In genomic region chr11:112087212-112087611, GRCh38 we compare ENCODE assay signal across 8 cellular contexts. TPM values are rescaled to one million over a fixed set of nuclear protein-coding genes. Genes with fewer than 3 reads are reported as not detected.
DNase-seq lines count a peak whose midpoint lies in the region; TF ChIP-seq lines count a peak whose summit lies in the region.

No MANE protein-coding gene starts in this region.

- no peaks in the 10 kb centered on the region for H3K9me3 Mint-ChIP-seq in osteocyte (ENCODE audit: unreplicated experiment)

- peak overlapping the region; percentile 83 to 87 for H3K27ac ChIP-seq in esophagus (ENCODE audit: low read depth in 2 of 2, low read length in 1 of 2)

- H3K4me1 ChIP-seq in esophagus (ENCODE audit: control insufficient read depth in 2 of 2, insufficient read depth in 2 of 2, low read length in 1 of 2) = peaks cover 0 to 3% of the 10 kb centered on the region in 2 donors

- H3K27me3 Mint-ChIP-seq in osteocyte (ENCODE audit: unreplicated experiment) = no peaks in the 10 kb centered on the region

- no peak for TF ChIP-seq CTCF in GM12865 (IDR thresholded peaks at IDR 0.05; ENCODE audit: insufficient read depth, low read depth, low read length, missing control alignments)
- TF ChIP-seq CTCF in osteocyte (IDR thresholded peaks at IDR 0.05) = no peak

- peak overlapping the region; percentile 99 for H3K4me3 Mint-ChIP-seq in osteocyte (ENCODE audit: unreplicated experiment)

- peak overlapping the region; percentile 96 for H3K27ac Mint-ChIP-seq in osteocyte (ENCODE audit: unreplicated experiment)

- 16 to 17% methylated on average over 10 of the region's 10 CpGs for WGBS in esophagus, 2 donors

- peaks cover 56% of the 10 kb centered on the region for H3K36me3 Mint-ChIP-seq in osteocyte (ENCODE audit: unreplicated experiment)

- H3K4me1 Mint-ChIP-seq in osteocyte (ENCODE audit: unreplicated experiment) = peaks cover 41% of the 10 kb centered on the region

- peaks cover 6 to 7% of the 10 kb centered on the region in 2 donors for H3K36me3 ChIP-seq in esophagus (ENCODE audit: control insufficient read depth in 2 of 2, insufficient read depth in 2 of 2, low read length in 1 of 2)

- H3K4me3 ChIP-seq in GM12865 (ENCODE audit: low read depth, low read length) (peak overlapping the region; percentile 86), esophagus (ENCODE audit: low read depth in 1 of 2, low read length in 2 of 2) (peak overlapping the region; percentile 84 to 100)

- H3K9me3 ChIP-seq in esophagus (ENCODE audit: control insufficient read depth in 2 of 2, insufficient read depth in 1 of 2, low read depth in 1 of 2, low read length in 1 of 2) = no peaks in the 10 kb centered on the region

- H3K27me3 ChIP-seq in esophagus (ENCODE audit: control insufficient read depth in 1 of 2, insufficient read depth in 2 of 2, low read length in 2 of 2) = no peaks in the 10 kb centered on the region

- DNase-seq in GM12865 (ENCODE audit: low read depth) = peak; percentile 11
- peak; percentile 44 for DNase-seq in RKO (ENCODE audit: low spot score)
- DNase-seq in osteocyte (ENCODE audit: extremely low spot score, unreplicated experiment) = no peak
- DNase-seq in NCI-H226 = no peak
- no peak for DNase-seq in DMS 273 (lab: John Stamatoyannopoulos, UW; ENCODE audit: unreplicated experiment)
- DNase-seq in NCI-H510A treated with DMSO at 0.1 percent for 48 hours (lab: John Stamatoyannopoulos, UW) = no peak
- no peak for DNase-seq in cerebellar nuclear complex (lab: John Stamatoyannopoulos, UW)

RNA-seq across cellular contexts. Expression of gene SDHD, which starts 0.5 kb away (rescaled TPM):
- 100 to 1,000 TPM; 148 to 150 TPM for polyA plus RNA-seq in esophagus
- 71.6 and 82.0 TPM in 2 replicates for total RNA-seq in osteocyte

RNA-seq across cellular contexts. Expression of gene TIMM8B, which starts 0.7 kb away (rescaled TPM):
- 100 to 1,000 TPM; 158 to 165 TPM for polyA plus RNA-seq in esophagus
- total RNA-seq in osteocyte = 59.4 and 64.0 TPM in 2 replicates

RNA-seq across cellular contexts. Expression of gene NKAPD1, which starts 13.1 kb away (rescaled TPM):
- polyA plus RNA-seq in esophagus = 10 to 100 TPM in 1 of 2 donors, 1 to 10 TPM in 1; 9.0 to 10.8 TPM
- total RNA-seq in osteocyte = 23.1 and 24.6 TPM in 2 replicates

RNA-seq across cellular contexts. Expression of gene PIH1D2, which starts 13.4 kb away (rescaled TPM):
- polyA plus RNA-seq in esophagus = 1 to 10 TPM; 1.7 to 1.8 TPM
- 2.0 and 2.3 TPM in 2 replicates for total RNA-seq in osteocyte

Comparison
In these comparisons a context has a peak if more than half of its experiments do, and no peak if none do; other contexts are left out.
1. DNase-seq: peak in GM12865 (single experiment) and RKO (single experiment); none in osteocyte (single experiment), NCI-H226 (single experiment), DMS 273 (single experiment), NCI-H510A treated with DMSO at 0.1 percent for 48 hours (single experiment) and cerebellar nuclear complex (0 of 2).